Comparison of ENCODE assay signal across 1 cellular context in the genomic region with DNA sequence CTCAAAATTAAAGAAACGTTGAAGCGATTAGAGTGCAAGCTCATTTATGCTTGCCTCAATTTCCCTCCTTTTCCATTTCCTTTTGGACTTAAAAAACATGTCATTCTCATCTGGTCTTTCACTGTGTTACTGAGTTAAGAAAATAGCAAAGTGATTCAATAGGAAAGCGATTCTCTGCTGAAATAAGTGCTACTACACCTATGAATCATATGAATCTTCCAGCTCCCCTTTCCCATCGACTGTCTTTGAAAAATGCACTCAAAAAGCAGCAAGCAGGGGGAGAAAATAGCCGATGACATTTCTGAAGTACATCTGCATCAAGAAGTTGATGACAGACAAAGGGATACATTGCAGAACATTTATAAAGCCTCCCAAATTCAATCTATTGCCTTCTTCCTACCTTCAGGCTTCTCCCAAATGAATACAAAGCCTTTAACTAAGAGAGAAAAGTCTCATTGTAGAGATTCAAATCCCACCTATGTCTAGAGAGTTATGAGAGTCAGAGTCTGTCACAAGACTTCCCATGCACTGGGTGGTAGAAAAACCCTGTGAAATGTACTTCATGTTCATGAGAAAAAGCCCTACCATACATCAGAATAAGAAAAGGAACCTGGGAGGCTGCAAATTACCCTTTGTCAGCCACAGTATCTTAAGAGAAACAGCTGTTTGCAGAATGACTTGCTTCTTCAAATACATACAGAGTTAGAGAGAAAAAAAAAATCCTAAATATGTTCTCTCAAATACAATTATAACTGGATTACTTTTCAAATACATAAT.
TF ChIP-seq lines count a peak whose summit lies in the region.

No MANE protein-coding gene starts in this region.

TF ChIP-seq in SK-N-SH treated with all-trans-retinoic acid at 6 μM for 48 hours, 23 proteins besides CTCF, POLR2A, EP300 and RAD21 (continued from another document):
- TF ChIP-seq, protein P1, sequence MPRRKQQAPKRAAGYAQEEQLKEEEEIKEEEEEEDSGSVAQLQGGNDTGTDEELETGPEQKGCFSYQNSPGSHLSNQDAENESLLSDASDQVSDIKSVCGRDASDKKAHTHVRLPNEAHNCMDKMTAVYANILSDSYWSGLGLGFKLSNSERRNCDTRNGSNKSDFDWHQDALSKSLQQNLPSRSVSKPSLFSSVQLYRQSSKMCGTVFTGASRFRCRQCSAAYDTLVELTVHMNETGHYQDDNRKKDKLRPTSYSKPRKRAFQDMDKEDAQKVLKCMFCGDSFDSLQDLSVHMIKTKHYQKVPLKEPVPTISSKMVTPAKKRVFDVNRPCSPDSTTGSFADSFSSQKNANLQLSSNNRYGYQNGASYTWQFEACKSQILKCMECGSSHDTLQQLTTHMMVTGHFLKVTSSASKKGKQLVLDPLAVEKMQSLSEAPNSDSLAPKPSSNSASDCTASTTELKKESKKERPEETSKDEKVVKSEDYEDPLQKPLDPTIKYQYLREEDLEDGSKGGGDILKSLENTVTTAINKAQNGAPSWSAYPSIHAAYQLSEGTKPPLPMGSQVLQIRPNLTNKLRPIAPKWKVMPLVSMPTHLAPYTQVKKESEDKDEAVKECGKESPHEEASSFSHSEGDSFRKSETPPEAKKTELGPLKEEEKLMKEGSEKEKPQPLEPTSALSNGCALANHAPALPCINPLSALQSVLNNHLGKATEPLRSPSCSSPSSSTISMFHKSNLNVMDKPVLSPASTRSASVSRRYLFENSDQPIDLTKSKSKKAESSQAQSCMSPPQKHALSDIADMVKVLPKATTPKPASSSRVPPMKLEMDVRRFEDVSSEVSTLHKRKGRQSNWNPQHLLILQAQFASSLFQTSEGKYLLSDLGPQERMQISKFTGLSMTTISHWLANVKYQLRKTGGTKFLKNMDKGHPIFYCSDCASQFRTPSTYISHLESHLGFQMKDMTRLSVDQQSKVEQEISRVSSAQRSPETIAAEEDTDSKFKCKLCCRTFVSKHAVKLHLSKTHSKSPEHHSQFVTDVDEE (CRISPR knock-in tag; IDR thresholded peaks at IDR 0.05) = no peak
- no peak for TF ChIP-seq ZNF565 (CRISPR knock-in tag; conservative IDR thresholded peaks at IDR 0.05; ENCODE audit: low read depth)
